31 cellular contexts compared by ENCODE assay signal in genomic region chr19:21812448-21812847, GRCh38.
"Had no signal": no experiment of that assay in that cellular context is flagged by ENCODE, and none has a peak within 500 bp of the region (broad histone marks: within the 10 kb centered on the region; RNA-seq: fewer than 3 reads in every experiment).

No MANE protein-coding gene starts in this region.

- H3K27me3 ChIP-seq: adrenal gland, body of pancreas, heart left ventricle had no signal

- FAIRE-seq: colon, endometrium, frontal cortex had no signal

- H3K4me3 ChIP-seq: adrenal gland, body of pancreas, heart left ventricle had no signal

- ATAC-seq: activated CD4-positive, CD25-positive, alpha-beta regulatory T cell treated with anti-CD3 and anti-CD28 coated beads, Interleukin-2, amount 50 U/mL, for 24 hours; activated CD8-positive, alpha-beta T cell treated with anti-CD3 and anti-CD28 coated beads for 36 hours; activated T-cell treated with anti-CD3 and anti-CD28 coated beads, Interleukin-2, amount 50 U/mL, for 4 hours; activated T-helper 17 cell treated with anti-CD3 and anti-CD28 coated beads, Interleukin-2, amount 50 U/mL, for 72 hours; body of pancreas; effector memory CD8-positive, alpha-beta T cell; esophagus mucosa; heart left ventricle; WTC11 had no signal

- H3K4me1 ChIP-seq: adrenal gland, body of pancreas, heart left ventricle had no signal

- H3K27ac ChIP-seq: adrenal gland, body of pancreas, heart left ventricle, VCaP had no signal

- DNase-seq: activated CD4-positive, alpha-beta T cell treated with anti-CD3 and anti-CD28 coated beads for 48 hours; activated CD4-positive, alpha-beta T cell treated with anti-CD3 and anti-CD28 coated beads, Interleukin-2, amount 50 U/mL, for 1 hour; activated CD4-positive, alpha-beta T cell treated with anti-CD3 and anti-CD28 coated beads, Interleukin-2, amount 50 U/mL, for 48 hours; activated CD8-positive, alpha-beta memory T cell treated with anti-CD3 and anti-CD28 coated beads for 24 hours; activated CD8-positive, alpha-beta T cell treated with anti-CD3 and anti-CD28 coated beads for 36 hours; activated effector memory CD4-positive, alpha-beta T cell treated with Interleukin-2 at 50 U/mL for 16 hours; activated gamma-delta T cell treated with Interleukin-2 at 50 U/mL for 16 hours; activated naive CD4-positive, alpha-beta T cell treated with anti-CD3 and anti-CD28 coated beads, Interleukin-2, amount 50 U/mL, for 16 hours; activated naive CD4-positive, alpha-beta T cell treated with Interleukin-2 at 50 U/mL for 16 hours; activated T-cell treated with anti-CD3 and anti-CD28 coated beads, Interleukin-2, amount 50 U/mL, for 4 hours; adrenal gland; amygdala; aorta; body of pancreas; caudate nucleus; cortex of kidney; dermis blood vessel endothelial cell; effector CD4-positive, alpha-beta T cell; effector memory CD8-positive, alpha-beta T cell; foreskin fibroblast; glutamatergic neuron; heart left ventricle; T-helper 2 cell had no signal
